8 cellular contexts compared by ENCODE assay signal in genomic region chr4:122826000-122826595, GRCh38. TPM values are rescaled to one million over a fixed set of nuclear protein-coding genes. Genes with fewer than 3 reads are reported as not detected.
DNase-seq lines count a peak whose midpoint lies in the region; ATAC-seq and TF ChIP-seq lines count a peak whose summit lies in the region.

No MANE protein-coding gene starts in this region.

- H3K27me3 ChIP-seq in right atrium auricular region, result no peaks in the 10 kb centered on the region
- peaks cover 8% of the 10 kb centered on the region for H3K27me3 ChIP-seq in muscle layer of duodenum (ENCODE audit: low read depth, low read length)
- H3K27me3 ChIP-seq in aorta (ENCODE audit: control insufficient read depth in 1 of 2, insufficient read depth in 2 of 2, low read length in 1 of 2), result no peaks in the 10 kb centered on the region

- peak overlapping the region; percentile 64 to 72 for H3K4me3 ChIP-seq in right atrium auricular region
- H3K4me3 ChIP-seq in cardiac fibroblast (replicated peaks in 1 of 2; ENCODE audit: low read depth in 2 of 2, low read length in 2 of 2), result peak overlapping the region; percentile 67 to 86
- H3K4me3 ChIP-seq in muscle layer of duodenum (ENCODE audit: low read depth in 1 of 2, low read length in 2 of 2), result peak overlapping the region; percentile 43 to 88
- peak overlapping the region; percentile 83 to 94 for H3K4me3 ChIP-seq in aorta (ENCODE audit: low read length in 2 of 2)

- TF ChIP-seq CTCF in right atrium auricular region (IDR thresholded peaks at IDR 0.05), result no peak
- TF ChIP-seq CTCF in cardiac fibroblast (IDR thresholded peaks at IDR 0.05; ENCODE audit: low read depth, low read length), result no peak

- DNase-seq in right atrium auricular region (ENCODE audit: low spot score), result no peak
- no peak for DNase-seq in Right ventricle myocardium superior
- peak in 1 of 2 donors; percentile 64 for DNase-seq in cardiac fibroblast (ENCODE audit: low read depth in 2 of 2)
- no peak for DNase-seq in aorta
- DNase-seq in NCI-H1092 treated with DMSO at 0.1 percent for 48 hours (lab: John Stamatoyannopoulos, UW), result no peak
- DNase-seq in KBM-7, result no peak

- H3K36me3 ChIP-seq in right atrium auricular region (no peaks in the 10 kb centered on the region), muscle layer of duodenum (ENCODE audit: control insufficient read depth in 1 of 2, insufficient read depth in 2 of 2, low read length in 2 of 2) (no peaks in the 10 kb centered on the region), aorta (ENCODE audit: control insufficient read depth in 1 of 2, insufficient read depth in 2 of 2, low read length in 1 of 2) (no peaks in the 10 kb centered on the region)

- intact Hi-C loops in Right ventricle myocardium superior (cut with DNase I) (no loop called here), aorta (cut with DNase I) (loop anchor here (2.0 to 10.0 kb wide), 5 partner anchors 59 to 161 kb away; no protein-coding TSS in a partner anchor)

- H3K27ac ChIP-seq in right atrium auricular region (peak overlapping the region; percentile 78 to 80), muscle layer of duodenum (ENCODE audit: low read length) (peak overlapping the region; percentile 79), aorta (ENCODE audit: low read depth in 1 of 2, low read length in 2 of 2) (peak overlapping the region; percentile 95)

- H3K4me1 ChIP-seq in right atrium auricular region, result peaks cover 0 to 20% of the 10 kb centered on the region in 2 donors
- H3K4me1 ChIP-seq in muscle layer of duodenum (ENCODE audit: control insufficient read depth in 1 of 2, insufficient read depth in 2 of 2, low read length in 2 of 2), result peaks cover 0 to 25% of the 10 kb centered on the region in 2 donors
- H3K4me1 ChIP-seq in aorta (ENCODE audit: control insufficient read depth in 1 of 2, insufficient read depth in 2 of 2, low read length in 2 of 2), result peaks cover 5 to 7% of the 10 kb centered on the region in 2 donors

- no peaks in the 10 kb centered on the region for H3K9me3 ChIP-seq in right atrium auricular region
- H3K9me3 ChIP-seq in muscle layer of duodenum (ENCODE audit: control insufficient read depth in 1 of 2, low read length in 2 of 2), result no peaks in the 10 kb centered on the region
- no peaks in the 10 kb centered on the region for H3K9me3 ChIP-seq in aorta (ENCODE audit: control insufficient read depth, low read length)

- in situ Hi-C loops in KBM-7 (cut with MboI; ENCODE audit: low pct_unique_long_range_greater_than_20kb, low sequenced_read_pairs), result no loop called here

- ATAC-seq in Right ventricle myocardium superior (ENCODE audit: poor library complexity) (no peak), aorta (ENCODE audit: low FRiP score) (peak; percentile 8), HG02678 (IDR thresholded peaks at IDR 0.05; ENCODE audit: unreplicated experiment) (no peak)

- 4% methylated on average over 22 to 23 of the region's 23 CpGs for WGBS in aorta, 2 donors

RNA-seq across cellular contexts. Expression of gene FGF2, which starts 0.5 kb away (rescaled TPM):
- 10 to 100 TPM in 1 of 2 donors, 1 to 10 TPM in 1; 4.3 to 11.6 TPM for total RNA-seq in right atrium auricular region
- total RNA-seq in Right ventricle myocardium superior, result 4.9 TPM
- 10 to 100 TPM; 31.7 to 35.9 TPM for total RNA-seq in aorta
- polyA plus RNA-seq in aorta, result 10 to 100 TPM in 1 of 2 donors, 1 to 10 TPM in 1; 8.8 to 12.6 TPM
